ENCODE assay signal across 10 cellular contexts in genomic region chr12:68950511-68950910, GRCh38. TPM values are rescaled to one million over a fixed set of nuclear protein-coding genes. Genes with fewer than 3 reads are reported as not detected.
"Had no signal": no experiment of that assay in that cellular context is flagged by ENCODE, and none has a peak within 500 bp of the region (broad histone marks: within the 10 kb centered on the region; RNA-seq: fewer than 3 reads in every experiment).

No MANE protein-coding gene starts in this region.

- H3K36me3 ChIP-seq: HAP-1 had no signal

- DNase-seq: GM23248, GOT3, H7, HFFc6, KBM-7 had no signal

- H2AFZ ChIP-seq: GM23248 had no signal

- H3K4me3 ChIP-seq: GM23248, HAP-1 had no signal

- H3K27ac ChIP-seq: GM23248, HL-60 had no signal

- H3K4me1 ChIP-seq: HAP-1 had no signal

- H3K9ac ChIP-seq: GM23248 had no signal

- ATAC-seq: HCT116, HepG2 had no signal

RNA-seq across cellular contexts. Expression of gene CPM, which starts 17.5 kb away (rescaled TPM):
- total RNA-seq: HepG2, HT1080 had no signal
